1 cellular context compared by ENCODE assay signal in genomic region chr1:28369518-28370219, GRCh38.
TF ChIP-seq lines count a peak whose summit lies in the region.

Gene PHACTR4 (plus strand): TSS chr1:28369740. CDS start chr1:28407448, 37,708 bp downstream.

TF ChIP-seq in K562, 482 proteins besides CTCF, POLR2A, EP300 and RAD21 (continued from another document and continues in another):
- TF ChIP-seq TSHZ1 (CRISPR knock-in tag; IDR thresholded peaks at IDR 0.05), result no peak
- TF ChIP-seq L3MBTL2 (IDR thresholded peaks at IDR 0.05), result peak; percentile 77
- peak; percentile 74 for TF ChIP-seq KDM2B (CRISPR knock-in tag; IDR thresholded peaks at IDR 0.05)
- TF ChIP-seq IFI16 (CRISPR knock-in tag; IDR thresholded peaks at IDR 0.05), result no peak
- TF ChIP-seq SETDB1 (IDR thresholded peaks at IDR 0.05; ENCODE audit: low read length), result no peak
- TF ChIP-seq, protein P1, sequence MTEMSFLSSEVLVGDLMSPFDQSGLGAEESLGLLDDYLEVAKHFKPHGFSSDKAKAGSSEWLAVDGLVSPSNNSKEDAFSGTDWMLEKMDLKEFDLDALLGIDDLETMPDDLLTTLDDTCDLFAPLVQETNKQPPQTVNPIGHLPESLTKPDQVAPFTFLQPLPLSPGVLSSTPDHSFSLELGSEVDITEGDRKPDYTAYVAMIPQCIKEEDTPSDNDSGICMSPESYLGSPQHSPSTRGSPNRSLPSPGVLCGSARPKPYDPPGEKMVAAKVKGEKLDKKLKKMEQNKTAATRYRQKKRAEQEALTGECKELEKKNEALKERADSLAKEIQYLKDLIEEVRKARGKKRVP (CRISPR knock-in tag; IDR thresholded peaks at IDR 0.05), result no peak
- TF ChIP-seq MYNN (IDR thresholded peaks at IDR 0.05), result no peak; the same call in 1 of the 2 replicates
- no peak for TF ChIP-seq MYNN (CRISPR knock-in tag; IDR thresholded peaks at IDR 0.05)
- TF ChIP-seq NRF1 (conservative IDR thresholded peaks at IDR 0.05 in 1 of 2, IDR thresholded peaks at IDR 0.05 in 1 of 2), result peak; percentile 98
- TF ChIP-seq, protein P2, sequence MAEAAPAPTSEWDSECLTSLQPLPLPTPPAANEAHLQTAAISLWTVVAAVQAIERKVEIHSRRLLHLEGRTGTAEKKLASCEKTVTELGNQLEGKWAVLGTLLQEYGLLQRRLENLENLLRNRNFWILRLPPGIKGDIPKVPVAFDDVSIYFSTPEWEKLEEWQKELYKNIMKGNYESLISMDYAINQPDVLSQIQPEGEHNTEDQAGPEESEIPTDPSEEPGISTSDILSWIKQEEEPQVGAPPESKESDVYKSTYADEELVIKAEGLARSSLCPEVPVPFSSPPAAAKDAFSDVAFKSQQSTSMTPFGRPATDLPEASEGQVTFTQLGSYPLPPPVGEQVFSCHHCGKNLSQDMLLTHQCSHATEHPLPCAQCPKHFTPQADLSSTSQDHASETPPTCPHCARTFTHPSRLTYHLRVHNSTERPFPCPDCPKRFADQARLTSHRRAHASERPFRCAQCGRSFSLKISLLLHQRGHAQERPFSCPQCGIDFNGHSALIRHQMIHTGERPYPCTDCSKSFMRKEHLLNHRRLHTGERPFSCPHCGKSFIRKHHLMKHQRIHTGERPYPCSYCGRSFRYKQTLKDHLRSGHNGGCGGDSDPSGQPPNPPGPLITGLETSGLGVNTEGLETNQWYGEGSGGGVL (CRISPR knock-in tag; IDR thresholded peaks at IDR 0.05), result no peak
- 0 out of 2 replicates have a peak, but pooled peaks have one; percentile 14 for TF ChIP-seq OTX1 (CRISPR knock-in tag; IDR thresholded peaks at IDR 0.05)
- TF ChIP-seq CCNT2 (IDR thresholded peaks at IDR 0.05; ENCODE audit: borderline replicate concordance, extremely low read depth, insufficient read length, low read depth, low read length), result peak; percentile 74
- peak; percentile 31; the same call in 1 of the 2 replicates for TF ChIP-seq ARID1B (IDR thresholded peaks at IDR 0.05)
- TF ChIP-seq NR2C1 (IDR thresholded peaks at IDR 0.05), result 0 out of 2 replicates have a peak, but pooled peaks have one; percentile 9
- TF ChIP-seq NR2C1 (tag; IDR thresholded peaks at IDR 0.05), result peak; percentile 77
- peak; percentile 81; the same call in 1 of the 2 replicates for TF ChIP-seq POLR2AphosphoS2 (IDR thresholded peaks at IDR 0.05; ENCODE audit: low read length)
- TF ChIP-seq MECOM (CRISPR knock-in tag; IDR thresholded peaks at IDR 0.05), result no peak
- peak; percentile 65 for TF ChIP-seq RBM22 (IDR thresholded peaks at IDR 0.05; ENCODE audit: low read depth, low read length, poor library complexity, severe bottlenecking)
- TF ChIP-seq, protein P3, sequence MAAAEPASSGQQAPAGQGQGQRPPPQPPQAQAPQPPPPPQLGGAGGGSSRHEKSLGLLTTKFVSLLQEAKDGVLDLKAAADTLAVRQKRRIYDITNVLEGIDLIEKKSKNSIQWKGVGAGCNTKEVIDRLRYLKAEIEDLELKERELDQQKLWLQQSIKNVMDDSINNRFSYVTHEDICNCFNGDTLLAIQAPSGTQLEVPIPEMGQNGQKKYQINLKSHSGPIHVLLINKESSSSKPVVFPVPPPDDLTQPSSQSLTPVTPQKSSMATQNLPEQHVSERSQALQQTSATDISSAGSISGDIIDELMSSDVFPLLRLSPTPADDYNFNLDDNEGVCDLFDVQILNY (CRISPR knock-in tag; IDR thresholded peaks at IDR 0.05), result peak; percentile 78; the same call in 1 of the 2 replicates
- TF ChIP-seq CREB3 (tag; conservative IDR thresholded peaks at IDR 0.05; ENCODE audit: low read depth), result no peak
- TF ChIP-seq SOX6 (IDR thresholded peaks at IDR 0.05), result 0 out of 2 replicates have a peak, but pooled peaks have one; percentile 42
- no peak for TF ChIP-seq CUX1 (CRISPR knock-in tag; IDR thresholded peaks at IDR 0.05)
- TF ChIP-seq POLR3G (IDR thresholded peaks at IDR 0.05; ENCODE audit: extremely low read depth, insufficient read length, insufficient replicate concordance), result no peak
- TF ChIP-seq, protein P4, sequence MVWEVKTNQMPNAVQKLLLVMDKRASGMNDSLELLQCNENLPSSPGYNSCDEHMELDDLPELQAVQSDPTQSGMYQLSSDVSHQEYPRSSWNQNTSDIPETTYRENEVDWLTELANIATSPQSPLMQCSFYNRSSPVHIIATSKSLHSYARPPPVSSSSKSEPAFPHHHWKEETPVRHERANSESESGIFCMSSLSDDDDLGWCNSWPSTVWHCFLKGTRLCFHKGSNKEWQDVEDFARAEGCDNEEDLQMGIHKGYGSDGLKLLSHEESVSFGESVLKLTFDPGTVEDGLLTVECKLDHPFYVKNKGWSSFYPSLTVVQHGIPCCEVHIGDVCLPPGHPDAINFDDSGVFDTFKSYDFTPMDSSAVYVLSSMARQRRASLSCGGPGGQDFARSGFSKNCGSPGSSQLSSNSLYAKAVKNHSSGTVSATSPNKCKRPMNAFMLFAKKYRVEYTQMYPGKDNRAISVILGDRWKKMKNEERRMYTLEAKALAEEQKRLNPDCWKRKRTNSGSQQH (CRISPR knock-in tag; IDR thresholded peaks at IDR 0.05), result no peak
- no peak for TF ChIP-seq HSF4 (CRISPR knock-in tag; IDR thresholded peaks at IDR 0.05; ENCODE audit: borderline replicate concordance)
- TF ChIP-seq HNRNPL (IDR thresholded peaks at IDR 0.05; ENCODE audit: low read depth, low read length), result peak; percentile 39; the same call in 1 of the 2 replicates
- TF ChIP-seq PCBP1 (IDR thresholded peaks at IDR 0.05; ENCODE audit: low read depth, low read length, poor library complexity, severe bottlenecking), result peak; percentile 61
- no peak for TF ChIP-seq ZNF23 (CRISPR knock-in tag; IDR thresholded peaks at IDR 0.05)
- no peak for TF ChIP-seq ZNF197 (CRISPR knock-in tag; IDR thresholded peaks at IDR 0.05; ENCODE audit: low read depth)
- TF ChIP-seq ZNF561 (CRISPR knock-in tag; conservative IDR thresholded peaks at IDR 0.05), result no peak
- TF ChIP-seq, protein P5, sequence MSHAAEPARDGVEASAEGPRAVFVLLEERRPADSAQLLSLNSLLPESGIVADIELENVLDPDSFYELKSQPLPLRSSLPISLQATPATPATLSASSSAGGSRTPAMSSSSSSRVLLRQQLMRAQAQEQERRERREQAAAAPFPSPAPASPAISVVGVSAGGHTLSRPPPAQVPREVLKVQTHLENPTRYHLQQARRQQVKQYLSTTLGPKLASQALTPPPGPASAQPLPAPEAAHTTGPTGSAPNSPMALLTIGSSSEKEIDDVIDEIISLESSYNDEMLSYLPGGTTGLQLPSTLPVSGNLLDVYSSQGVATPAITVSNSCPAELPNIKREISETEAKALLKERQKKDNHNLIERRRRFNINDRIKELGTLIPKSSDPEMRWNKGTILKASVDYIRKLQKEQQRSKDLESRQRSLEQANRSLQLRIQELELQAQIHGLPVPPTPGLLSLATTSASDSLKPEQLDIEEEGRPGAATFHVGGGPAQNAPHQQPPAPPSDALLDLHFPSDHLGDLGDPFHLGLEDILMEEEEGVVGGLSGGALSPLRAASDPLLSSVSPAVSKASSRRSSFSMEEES (CRISPR knock-in tag; IDR thresholded peaks at IDR 0.05), result no peak
- peak; percentile 94 for TF ChIP-seq ZNF143 (CRISPR knock-in tag; IDR thresholded peaks at IDR 0.05)
- TF ChIP-seq ZNF639 (CRISPR knock-in tag; conservative IDR thresholded peaks at IDR 0.05 in 1 of 2, IDR thresholded peaks at IDR 0.05 in 1 of 2), result peak in 1 of 2 experiments; percentile 59; a peak in 1 of 4 replicates
- no peak for TF ChIP-seq DNMT1 (IDR thresholded peaks at IDR 0.05)
- peak; percentile 82; the same call in 1 of the 2 replicates for TF ChIP-seq ZBTB7A (IDR thresholded peaks at IDR 0.05; ENCODE audit: borderline replicate concordance, control insufficient read depth, low read depth, low read length)
- TF ChIP-seq RUNX1 (IDR thresholded peaks at IDR 0.05; ENCODE audit: low read depth), result no peak
- TF ChIP-seq, protein P6, sequence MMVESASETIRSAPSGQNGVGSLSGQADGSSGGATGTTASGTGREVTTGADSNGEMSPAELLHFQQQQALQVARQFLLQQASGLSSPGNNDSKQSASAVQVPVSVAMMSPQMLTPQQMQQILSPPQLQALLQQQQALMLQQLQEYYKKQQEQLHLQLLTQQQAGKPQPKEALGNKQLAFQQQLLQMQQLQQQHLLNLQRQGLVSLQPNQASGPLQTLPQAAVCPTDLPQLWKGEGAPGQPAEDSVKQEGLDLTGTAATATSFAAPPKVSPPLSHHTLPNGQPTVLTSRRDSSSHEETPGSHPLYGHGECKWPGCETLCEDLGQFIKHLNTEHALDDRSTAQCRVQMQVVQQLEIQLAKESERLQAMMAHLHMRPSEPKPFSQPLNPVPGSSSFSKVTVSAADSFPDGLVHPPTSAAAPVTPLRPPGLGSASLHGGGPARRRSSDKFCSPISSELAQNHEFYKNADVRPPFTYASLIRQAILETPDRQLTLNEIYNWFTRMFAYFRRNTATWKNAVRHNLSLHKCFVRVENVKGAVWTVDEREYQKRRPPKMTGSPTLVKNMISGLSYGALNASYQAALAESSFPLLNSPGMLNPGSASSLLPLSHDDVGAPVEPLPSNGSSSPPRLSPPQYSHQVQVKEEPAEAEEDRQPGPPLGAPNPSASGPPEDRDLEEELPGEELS (CRISPR knock-in tag; IDR thresholded peaks at IDR 0.05; ENCODE audit: borderline replicate concordance), result peak; percentile 18; the same call in 1 of the 2 replicates
- TF ChIP-seq CAMTA2 (CRISPR knock-in tag; conservative IDR thresholded peaks at IDR 0.05), result no peak
- no peak for TF ChIP-seq ZNF780A (CRISPR knock-in tag; IDR thresholded peaks at IDR 0.05)
- TF ChIP-seq NCOA6 (IDR thresholded peaks at IDR 0.05), result no peak
- TF ChIP-seq NR4A1 (CRISPR knock-in tag; IDR thresholded peaks at IDR 0.05), result no peak
- TF ChIP-seq NR4A1 (tag; IDR thresholded peaks at IDR 0.05), result no peak
- peak; percentile 27 for TF ChIP-seq SMAD1 (IDR thresholded peaks at IDR 0.05; ENCODE audit: low read depth, low read length, partially characterized antibody)
- TF ChIP-seq NFIX (CRISPR knock-in tag; IDR thresholded peaks at IDR 0.05; ENCODE audit: low read depth), result no peak
